1 cellular context compared by ENCODE assay signal in genomic region chrX:13659057-13659456, GRCh38.
A peak's percentile ranks its signal among the peaks of the same experiment; 100 is the strongest.
TF ChIP-seq lines count a peak whose summit lies in the region.

No MANE protein-coding gene starts in this region.

TF ChIP-seq in K562, 482 proteins besides CTCF, POLR2A, EP300 and RAD21:
- no peak for TF ChIP-seq CEBPG (CRISPR knock-in tag; IDR thresholded peaks at IDR 0.05)
- 0 out of 4 replicates have a peak, but pooled peaks of 1 of the 2 experiments have one; percentile 22 for TF ChIP-seq CEBPG (tag; conservative IDR thresholded peaks at IDR 0.05 in 1 of 2, IDR thresholded peaks at IDR 0.05 in 1 of 2)
- no peak for TF ChIP-seq HDAC1 (IDR thresholded peaks at IDR 0.05)
- no peak for TF ChIP-seq ZFP1 (CRISPR knock-in tag; IDR thresholded peaks at IDR 0.05)
